Comparison of ENCODE assay signal across 19 cellular contexts in genomic region chr18:68965817-68966216, GRCh38.
"Had no signal": no experiment of that assay in that cellular context is flagged by ENCODE, and none has a peak within 500 bp of the region (broad histone marks: within the 10 kb centered on the region; RNA-seq: fewer than 3 reads in every experiment).

No MANE protein-coding gene starts in this region.

- DNase-seq: Kasumi-1, MV-4-11, NCI-H1048, NCI-H1105, NCI-H1417, NCI-H1694, NCI-H187 treated with DMSO at 0.1 percent for 48 hours, NCI-H2029 treated with DMSO at 0.1 percent for 48 hours, NCI-H2171 treated with DMSO at 0.1 percent for 48 hours, NCI-H345, NCI-H446 treated with DMSO at 0.1 percent for 48 hours, NCI-H510A treated with DMSO at 0.1 percent for 48 hours, NCI-H526, NCI-H748 treated with DMSO at 0.1 percent for 48 hours, Right ventricle myocardium superior, RPMI8226, SIG-M5 had no signal

- H3K36me3 Mint-ChIP-seq: IgD-negative memory B cell had no signal

- ATAC-seq: K562 had no signal

- H3K27me3 Mint-ChIP-seq: IgD-negative memory B cell had no signal

- H3K27ac Mint-ChIP-seq: IgD-negative memory B cell had no signal

- H3K4me3 Mint-ChIP-seq: IgD-negative memory B cell had no signal

- H3K4me1 Mint-ChIP-seq: IgD-negative memory B cell had no signal
